ENCODE assay signal across 20 cellular contexts in genomic region chr15:56653787-56654186, GRCh38.
DNase-seq lines count a peak whose midpoint lies in the region; FAIRE-seq and TF ChIP-seq lines count a peak whose summit lies in the region.
"Had no signal": no experiment of that assay in that cellular context is flagged by ENCODE, and none has a peak within 500 bp of the region (broad histone marks: within the 10 kb centered on the region; RNA-seq: fewer than 3 reads in every experiment).

No MANE protein-coding gene starts in this region.

- H3K9me3 ChIP-seq in esophagus muscularis mucosa (no peaks in the 10 kb centered on the region), WERI-Rb-1 (ENCODE audit: severe bottlenecking) (no peaks in the 10 kb centered on the region), sigmoid colon (no peaks in the 10 kb centered on the region)
- H3K9me3 ChIP-seq: Peyer's patch had no signal

- H3K27ac ChIP-seq in esophagus muscularis mucosa (replicated peaks in 1 of 4) = peak overlapping the region; percentile 34 to 58 (median 50)
- no peak overlapping the region for H3K27ac ChIP-seq in WERI-Rb-1
- H3K27ac ChIP-seq in sigmoid colon = peak overlapping the region in 1 of 4 donors; percentile 25
- H3K27ac ChIP-seq: KMS-11, Peyer's patch had no signal

- TF ChIP-seq POLR2A in esophagus muscularis mucosa (IDR thresholded peaks at IDR 0.05; ENCODE audit: low read depth) (no peak), sigmoid colon (IDR thresholded peaks at IDR 0.05) (no peak)

- H3K36me3 ChIP-seq in esophagus muscularis mucosa (peaks cover 0 to 27% (median 13%) of the 10 kb centered on the region in 4 donors), WERI-Rb-1 (no peaks in the 10 kb centered on the region), sigmoid colon (peaks cover 0 to 28% (median 6%) of the 10 kb centered on the region in 4 donors)

- intact Hi-C loops in esophagus muscularis mucosa (cut with DNase I) = no loop called here
- intact Hi-C loops in sigmoid colon (cut with DNase I) = no loop called here

- TF ChIP-seq CTCF in esophagus muscularis mucosa (IDR thresholded peaks at IDR 0.05) = no peak
- TF ChIP-seq CTCF in WERI-Rb-1 (IDR thresholded peaks at IDR 0.05; ENCODE audit: low read depth, low read length) = no peak
- no peak for TF ChIP-seq CTCF in sigmoid colon (IDR thresholded peaks at IDR 0.05)

- no peak for TF ChIP-seq EP300 in esophagus muscularis mucosa (IDR thresholded peaks at IDR 0.05)
- TF ChIP-seq EP300 in sigmoid colon (IDR thresholded peaks at IDR 0.05) = no peak

- H3K27me3 ChIP-seq in esophagus muscularis mucosa (no peaks in the 10 kb centered on the region), WERI-Rb-1 (ENCODE audit: insufficient read depth, low read depth, severe bottlenecking) (no peaks in the 10 kb centered on the region), sigmoid colon (no peaks in the 10 kb centered on the region)
- H3K27me3 ChIP-seq: Peyer's patch had no signal

- H3K4me3 ChIP-seq in esophagus muscularis mucosa (no peak overlapping the region), WERI-Rb-1 (ENCODE audit: low read depth, low read length) (no peak overlapping the region), sigmoid colon (no peak overlapping the region)
- H3K4me3 ChIP-seq: Peyer's patch had no signal

- H3K4me1 ChIP-seq in esophagus muscularis mucosa (peaks cover 0 to 36% (median 17%) of the 10 kb centered on the region in 4 donors), sigmoid colon (no peaks in the 10 kb centered on the region)
- H3K4me1 ChIP-seq: Peyer's patch had no signal

- DNase-seq in esophagus muscularis mucosa (ENCODE audit: extremely low spot score) (no peak), left kidney (ENCODE audit: low read depth, low spot score) (peak; percentile 5), pulmonary artery endothelial cell (ENCODE audit: low read depth, low spot score) (peak; percentile 17), middle frontal gyrus (ENCODE audit: extremely low spot score, low spot score) (no peak), WERI-Rb-1 (no peak), sigmoid colon (no peak), activated T-cell treated with anti-CD3 and anti-CD28 coated beads for 4 hours (no peak)
- DNase-seq: 8988T, DMS79 treated with DMSO at 0.1 percent for 48 hours, HFFc6, MM.1S, NCI-H1092, NCI-H1436 treated with DMSO at 0.1 percent for 48 hours, NCI-H2029, NCI-H2171, NCI-H526 treated with DMSO at 0.1 percent for 48 hours, Peyer's patch had no signal

- 63% methylated on average over 3 of the region's 3 CpGs for WGBS in esophagus muscularis mucosa
- WGBS in sigmoid colon, 2 donors = 96 to 97% methylated on average over 3 of the region's 3 CpGs

- peak; percentile 17 for FAIRE-seq in G401.6 (lab: Jason Lieb, UNC)
- FAIRE-seq: H54 had no signal

Comparison
In these comparisons a context has a peak if more than half of its experiments do, and no peak if none do; other contexts are left out.
1. DNase-seq: peak in left kidney (single experiment) and pulmonary artery endothelial cell (single experiment); none in esophagus muscularis mucosa (single experiment), middle frontal gyrus (single experiment), WERI-Rb-1 (single experiment), sigmoid colon (single experiment) and activated T-cell treated with anti-CD3 and anti-CD28 coated beads for 4 hours (single experiment).